ENCODE assay signal across 14 cellular contexts in genomic region chr9:135769489-135770202, GRCh38.
"Had no signal": no experiment of that assay in that cellular context is flagged by ENCODE, and none has a peak within 500 bp of the region (broad histone marks: within the 10 kb centered on the region; RNA-seq: fewer than 3 reads in every experiment).

No MANE protein-coding gene starts in this region.

- FAIRE-seq: colon had no signal

- ATAC-seq: activated CD8-positive, alpha-beta T cell treated with anti-CD3 and anti-CD28 coated beads for 36 hours; body of pancreas; left ventricle myocardium superior; stimulated activated naive CD8-positive, alpha-beta T cell treated with anti-CD3 and anti-CD28 coated beads, Interleukin-15, Interleukin-2, amounts not matched to agents 100 U/mL and 50 U/mL, for 24 hours had no signal

- DNase-seq: activated B cell treated with CpG ODN at 0.5 μM for 24 hours; activated CD4-positive, alpha-beta T cell treated with anti-CD3 and anti-CD28 coated beads, Interleukin-2, amount 10 ng/mL, durations not matched to agents 24 days and 14 days; activated CD8-positive, alpha-beta T cell treated with anti-CD3 and anti-CD28 coated beads for 36 hours; activated naive CD4-positive, alpha-beta T cell treated with anti-CD3 and anti-CD28 coated beads for 36 hours; activated T-cell treated with anti-CD3 and anti-CD28 coated beads, Interleukin-2, amount 50 U/mL, for 1 hour; body of pancreas; dorsolateral prefrontal cortex; kidney glomerular epithelial cell; left ventricle myocardium superior; stimulated activated CD4-positive, alpha-beta T cell treated with anti-CD3 and anti-CD28 coated beads, Interleukin-2, amount 100 ng/mL, for 24 hours; stimulated activated naive CD8-positive, alpha-beta T cell treated with anti-CD3 and anti-CD28 coated beads, Interleukin-15, Interleukin-2, amounts not matched to agents 100 U/mL and 50 U/mL, for 24 hours; substantia nigra; uterus had no signal
